20 cellular contexts compared by ENCODE assay signal in genomic region chr2:63719052-63719451, GRCh38.
DNase-seq lines count a peak whose midpoint lies in the region; ATAC-seq and TF ChIP-seq lines count a peak whose summit lies in the region.
"Had no signal": no experiment of that assay in that cellular context is flagged by ENCODE, and none has a peak within 500 bp of the region (broad histone marks: within the 10 kb centered on the region; RNA-seq: fewer than 3 reads in every experiment).

No MANE protein-coding gene starts in this region.

- H3K79me2 ChIP-seq in neural progenitor cell (ENCODE audit: low read depth) = no peaks in the 10 kb centered on the region

- no peak for TF ChIP-seq CTCF in WTC11 (IDR thresholded peaks at IDR 0.05)
- TF ChIP-seq CTCF in neural progenitor cell (IDR thresholded peaks at IDR 0.05) = no peak
- no peak for TF ChIP-seq CTCF in osteocyte (IDR thresholded peaks at IDR 0.05)

- H3K36me3 Mint-ChIP-seq in WTC11 = peaks cover 12% of the 10 kb centered on the region
- H3K36me3 Mint-ChIP-seq in neural progenitor cell = no peaks in the 10 kb centered on the region
- H3K36me3 Mint-ChIP-seq in osteocyte (ENCODE audit: unreplicated experiment) = no peaks in the 10 kb centered on the region
- H3K36me3 Mint-ChIP-seq: CD4-positive, CD25-positive, alpha-beta regulatory T cell had no signal

- H3K4me3 ChIP-seq in neural progenitor cell = no peak overlapping the region
- H3K4me3 ChIP-seq: Peyer's patch had no signal

- no peak overlapping the region for H3K4me2 ChIP-seq in neural progenitor cell
- H3K4me2 ChIP-seq: KMS-11 had no signal

- H3K27ac Mint-ChIP-seq in WTC11 = no peak overlapping the region
- H3K27ac Mint-ChIP-seq in neural progenitor cell = no peak overlapping the region
- H3K27ac Mint-ChIP-seq in osteocyte (ENCODE audit: unreplicated experiment) = no peak overlapping the region
- H3K27ac Mint-ChIP-seq: CD4-positive, CD25-positive, alpha-beta regulatory T cell; H9; T-cell had no signal

- H3F3A ChIP-seq in neural progenitor cell (ENCODE audit: low read depth) = no peaks in the 10 kb centered on the region

- peaks cover 13% of the 10 kb centered on the region for H3K9me3 Mint-ChIP-seq in WTC11
- peaks cover 6% of the 10 kb centered on the region for H3K9me3 Mint-ChIP-seq in neural progenitor cell
- H3K9me3 Mint-ChIP-seq in osteocyte (ENCODE audit: unreplicated experiment) = no peaks in the 10 kb centered on the region

- H2AFZ ChIP-seq in neural progenitor cell (replicated peaks) = no peak overlapping the region

- H3K4me1 Mint-ChIP-seq in WTC11 = no peaks in the 10 kb centered on the region
- no peaks in the 10 kb centered on the region for H3K4me1 Mint-ChIP-seq in neural progenitor cell
- peaks cover 14% of the 10 kb centered on the region for H3K4me1 Mint-ChIP-seq in osteocyte (ENCODE audit: unreplicated experiment)
- H3K4me1 Mint-ChIP-seq: CD4-positive, CD25-positive, alpha-beta regulatory T cell; T-cell had no signal

- no peak overlapping the region for H3K27ac ChIP-seq in neural progenitor cell
- H3K27ac ChIP-seq: HL-60, KMS-11, Peyer's patch had no signal

- CTCF ChIA-PET in WTC11 (lab: Charles Lee) = no interaction called here

- peaks cover 8% of the 10 kb centered on the region for H3K4me1 ChIP-seq in neural progenitor cell
- H3K4me1 ChIP-seq: Peyer's patch had no signal

- H3K9me3 ChIP-seq in neural progenitor cell (ENCODE audit: low read depth) = no peaks in the 10 kb centered on the region
- H3K9me3 ChIP-seq: Peyer's patch had no signal

- H3K4me3 Mint-ChIP-seq in WTC11 = no peak overlapping the region
- H3K4me3 Mint-ChIP-seq in neural progenitor cell = no peak overlapping the region
- no peak overlapping the region for H3K4me3 Mint-ChIP-seq in osteocyte (ENCODE audit: unreplicated experiment)
- H3K4me3 Mint-ChIP-seq: CD4-positive, CD25-positive, alpha-beta regulatory T cell; H9; T-cell had no signal

- no peak overlapping the region for H3K9ac ChIP-seq in neural progenitor cell
- H3K9ac ChIP-seq: KMS-11 had no signal

- DNase-seq in DMS53 (lab: John Stamatoyannopoulos, UW) (peak; percentile 65), ELF-1 (ENCODE audit: low read depth, low spot score) (peak; percentile 19), WTC11 (ENCODE audit: low spot score) (no peak), neural progenitor cell (ENCODE audit: low spot score) (peak; percentile 11), osteocyte (ENCODE audit: extremely low spot score, unreplicated experiment) (no peak)
- DNase-seq: CD4-positive, CD25-positive, alpha-beta regulatory T cell; EL; H9; NCI-H1092 treated with DMSO at 0.1 percent for 48 hours; NCI-H1436 treated with DMSO at 0.1 percent for 48 hours; NCI-H2081 treated with DMSO at 0.1 percent for 48 hours; NCI-H2227 treated with DMSO at 0.1 percent for 48 hours; NCI-H524; NCI-H774; Peyer's patch; T-cell had no signal

- no peaks in the 10 kb centered on the region; the same call in 1 of the 2 replicates for H3K27me3 Mint-ChIP-seq in WTC11 (ENCODE audit: low read depth)
- no peaks in the 10 kb centered on the region for H3K27me3 Mint-ChIP-seq in neural progenitor cell (ENCODE audit: insufficient read depth, low read depth)
- H3K27me3 Mint-ChIP-seq in osteocyte (ENCODE audit: unreplicated experiment) = no peaks in the 10 kb centered on the region

- no peaks in the 10 kb centered on the region for H3K36me3 ChIP-seq in neural progenitor cell
- H3K36me3 ChIP-seq: Peyer's patch had no signal

- ATAC-seq in WTC11 (peak; percentile 28; the same call in 1 of the 2 replicates), HG02981 (IDR thresholded peaks at IDR 0.05; ENCODE audit: unreplicated experiment) (no peak), HG03521 (IDR thresholded peaks at IDR 0.05; ENCODE audit: unreplicated experiment) (no peak)
- ATAC-seq: T-cell had no signal

- no peaks in the 10 kb centered on the region for H3K27me3 ChIP-seq in neural progenitor cell
- H3K27me3 ChIP-seq: Peyer's patch had no signal

- POLR2A ChIA-PET in WTC11 (lab: Charles Lee) = no interaction called here

- no peaks in the 10 kb centered on the region for H4K20me1 ChIP-seq in neural progenitor cell (ENCODE audit: low read depth)

TF ChIP-seq in WTC11, 78 proteins besides CTCF, POLR2A, EP300 and RAD21 (continues in another document):
- TF ChIP-seq EMX1 (CRISPR knock-in tag; IDR thresholded peaks at IDR 0.05) (no peak), TP53 (CRISPR knock-in tag; IDR thresholded peaks at IDR 0.05) (no peak), MYBL2 (CRISPR knock-in tag; IDR thresholded peaks at IDR 0.05) (no peak), USF2 (CRISPR knock-in tag; IDR thresholded peaks at IDR 0.05) (no peak), SMAD4 (CRISPR knock-in tag; IDR thresholded peaks at IDR 0.05) (no peak), TCF7 (CRISPR knock-in tag; IDR thresholded peaks at IDR 0.05; ENCODE audit: low read depth) (no peak), ZNF281 (CRISPR knock-in tag; IDR thresholded peaks at IDR 0.05) (no peak), ZMAT4 (CRISPR knock-in tag; IDR thresholded peaks at IDR 0.05) (no peak), ATF1 (CRISPR knock-in tag; IDR thresholded peaks at IDR 0.05) (no peak), MLX (CRISPR knock-in tag; IDR thresholded peaks at IDR 0.05) (no peak), E2F5 (CRISPR knock-in tag; IDR thresholded peaks at IDR 0.05) (no peak), SMAD3 (CRISPR knock-in tag; IDR thresholded peaks at IDR 0.05; ENCODE audit: borderline replicate concordance) (no peak), ZNF423 (CRISPR knock-in tag; IDR thresholded peaks at IDR 0.05) (no peak), IRF2 (CRISPR knock-in tag; IDR thresholded peaks at IDR 0.05; ENCODE audit: borderline replicate concordance, low read depth) (no peak)

Comparison
In these comparisons a context has a peak if more than half of its experiments do, and no peak if none do; other contexts are left out.
1. DNase-seq: peak in DMS53 (single experiment), ELF-1 (single experiment) and neural progenitor cell (single experiment); none in WTC11 (single experiment) and osteocyte (single experiment).